ENCODE assay signal across 22 cellular contexts in genomic region chr1:8460784-8461183, GRCh38.
A peak's percentile ranks its signal among the peaks of the same experiment; 100 is the strongest.
DNase-seq lines count a peak whose midpoint lies in the region; ATAC-seq, FAIRE-seq and TF ChIP-seq lines count a peak whose summit lies in the region.
"Had no signal": no experiment of that assay in that cellular context is flagged by ENCODE, and none has a peak within 500 bp of the region (broad histone marks: within the 10 kb centered on the region; RNA-seq: fewer than 3 reads in every experiment).

No MANE protein-coding gene starts in this region.

- peak overlapping the region; percentile 19; the same call in 1 of the 2 replicates for H3K4ac ChIP-seq in IMR-90 (ENCODE audit: low read depth, low read length)

- H3K9me1 ChIP-seq in IMR-90 (ENCODE audit: insufficient read depth, low read length), result peaks cover 31% of the 10 kb centered on the region

- H4K20me1 ChIP-seq in IMR-90 (ENCODE audit: insufficient read depth, low read length), result peaks cover 13% of the 10 kb centered on the region

- ATAC-seq in IMR-90 (ENCODE audit: low read depth) (no peak), upper lobe of right lung (no peak), GM18907 (IDR thresholded peaks at IDR 0.05; ENCODE audit: unreplicated experiment) (no peak), GM19397 (IDR thresholded peaks at IDR 0.05; ENCODE audit: unreplicated experiment) (no peak), HG02840 (IDR thresholded peaks at IDR 0.05; ENCODE audit: low FRiP score, unreplicated experiment) (no peak)
- ATAC-seq: activated T-helper 17 cell treated with anti-CD3 and anti-CD28 coated beads, Interleukin-2, amount 50 U/mL, for 72 hours; left ventricle myocardium superior; pancreas; stimulated activated naive B cell treated with anti-CD40 and anti-IgM and Interleukin-4, amounts not matched to agents 10 μg/mL and 1 μg/mL and 100 μg/mL, for 72 hours had no signal

- dilution Hi-C loops in IMR-90 (cut with HindIII; ENCODE audit: low sequenced_read_pairs, unreplicated experiment), result no loop called here

- no peak overlapping the region for H3K9ac ChIP-seq in IMR-90 (ENCODE audit: low read depth, low read length)
- H3K9ac ChIP-seq: KMS-11 had no signal

- H2AK9ac ChIP-seq in IMR-90 (replicated peaks; ENCODE audit: low read depth, low read length, poor library complexity), result no peak overlapping the region

- POLR2A ChIA-PET in IMR-90 (lab: Charles Lee; ENCODE audit: unreplicated experiment), result interaction anchor here (0.5 kb wide), 1 partner anchor 22 kb away, joined by 10 read pairs; no protein-coding TSS in a partner anchor

- peaks cover 39 to 76% of the 10 kb centered on the region in 2 experiments for H3K79me1 ChIP-seq in IMR-90 (ENCODE audit: low read depth in 1 of 2, low read length in 2 of 2)

- in situ Hi-C loops in IMR-90 (cut with MboI; ENCODE audit: low sequenced_read_pairs), result no loop called here

- no TSS peak for BruUV-seq in IMR-90 (replicated peaks; lab: Mats Ljungman, UMichigan)

- peaks cover 2% of the 10 kb centered on the region for H3K36me3 ChIP-seq in IMR-90 (ENCODE audit: control insufficient read depth, insufficient read depth, low read length)
- H3K36me3 ChIP-seq in upper lobe of right lung, result no peaks in the 10 kb centered on the region
- H3K36me3 ChIP-seq: pancreas, right atrium auricular region had no signal

- H2BK20ac ChIP-seq in IMR-90 (ENCODE audit: low read depth, low read length), result no peak overlapping the region

- H3K4me3 ChIP-seq in IMR-90 (ENCODE audit: insufficient read depth, low read depth, low read length), result no peak overlapping the region
- H3K4me3 ChIP-seq in upper lobe of right lung, result no peak overlapping the region
- H3K4me3 ChIP-seq: pancreas, right atrium auricular region, testis had no signal

- no peak for TF ChIP-seq POLR2A in IMR-90 (IDR thresholded peaks at IDR 0.05; ENCODE audit: low read depth, low read length)

- peak overlapping the region; percentile 72 for H2AK5ac ChIP-seq in IMR-90 (ENCODE audit: low read depth, low read length)

- CTCF ChIA-PET in IMR-90 (lab: Yijun Ruan, JAX), result no interaction called here

- no peaks in the 10 kb centered on the region for H3K27me3 ChIP-seq in IMR-90 (ENCODE audit: control insufficient read depth, insufficient read depth, low read length)
- no peaks in the 10 kb centered on the region for H3K27me3 ChIP-seq in upper lobe of right lung
- H3K27me3 ChIP-seq: pancreas, right atrium auricular region, testis had no signal

- H3K9me3 ChIP-seq in IMR-90 (ENCODE audit: control insufficient read depth, insufficient read depth, low read length), result no peaks in the 10 kb centered on the region
- no peaks in the 10 kb centered on the region for H3K9me3 ChIP-seq in upper lobe of right lung
- H3K9me3 ChIP-seq: pancreas, right atrium auricular region, testis had no signal

- no peak overlapping the region; the same call in 2 of the 3 replicates for H2BK15ac ChIP-seq in IMR-90 (ENCODE audit: low read depth, low read length)

- peak overlapping the region; percentile 44; the same call in 1 of the 2 replicates for H3K23ac ChIP-seq in IMR-90 (ENCODE audit: low read depth, low read length)

- H2BK5ac ChIP-seq in IMR-90 (ENCODE audit: low read depth, low read length, poor library complexity, severe bottlenecking), result no peak overlapping the region

- H3K27ac ChIP-seq in IMR-90 (ENCODE audit: insufficient read depth, low read length) (no peak overlapping the region), VCaP (peak overlapping the region; percentile 95), upper lobe of right lung (peak overlapping the region; percentile 81)
- H3K27ac ChIP-seq: KMS-11, pancreas, RWPE1, WERI-Rb-1 had no signal

- peak; percentile 13 for FAIRE-seq in islet of Langerhans (lab: Jason Lieb, UNC)
- FAIRE-seq: pancreas had no signal

- no peak overlapping the region; the same call in 1 of the 2 replicates for H4K91ac ChIP-seq in IMR-90 (ENCODE audit: insufficient read depth, low read depth, low read length)

- H4K5ac ChIP-seq in IMR-90 (ENCODE audit: low read depth, low read length), result peak overlapping the region; percentile 30; the same call in 1 of the 2 replicates

- peak overlapping the region; percentile 17; the same call in 1 of the 2 replicates for H3K14ac ChIP-seq in IMR-90 (replicated peaks; ENCODE audit: low read depth, low read length)

- no CpG with 5 or more reads among the region's 5 CpGs for WGBS in IMR-90 (ENCODE audit: extremely low coverage in 2 of 2, insufficient read length in 1 of 2), 2 experiments

- peaks cover 40% of the 10 kb centered on the region for H3K4me1 ChIP-seq in IMR-90 (ENCODE audit: control insufficient read depth, insufficient read depth, low read length)
- peaks cover 83% of the 10 kb centered on the region for H3K4me1 ChIP-seq in upper lobe of right lung

- no peak overlapping the region for H3K4me2 ChIP-seq in IMR-90 (ENCODE audit: low read depth, low read length)
- H3K4me2 ChIP-seq: KMS-11 had no signal

- H3K56ac ChIP-seq in IMR-90 (ENCODE audit: extremely low read depth, insufficient read depth, low read length), result no peak overlapping the region

- H2BK120ac ChIP-seq in IMR-90 (ENCODE audit: low read depth, low read length), result 0 out of 2 replicates have a peak overlapping the region, but pooled peaks have one; percentile 10

- intact Hi-C loops in IMR-90 (cut with micrococcal nuclease) (loop anchor here (10.0 kb wide), 2 partner anchors 354 to 394 kb away; partner anchors contain the start of gene RERE), upper lobe of right lung (cut with DNase I) (no loop called here)

- TF ChIP-seq CTCF in IMR-90 (conservative IDR thresholded peaks at IDR 0.05; ENCODE audit: low read depth, low read length) (no peak), VCaP (conservative IDR thresholded peaks at IDR 0.05) (no peak), upper lobe of right lung (IDR thresholded peaks at IDR 0.05) (no peak)

- no peak overlapping the region for H2AFZ ChIP-seq in IMR-90 (replicated peaks; ENCODE audit: low read length, poor library complexity)

- H4K8ac ChIP-seq in IMR-90 (ENCODE audit: low read depth in 2 of 2, low read length in 2 of 2), result peak overlapping the region in 1 of 2 experiments; percentile 15; a peak in 1 of 4 replicates

- H3K18ac ChIP-seq in IMR-90 (ENCODE audit: low read depth, low read length), result peak overlapping the region; percentile 33; the same call in 1 of the 2 replicates

- DNase-seq in IMR-90 (no peak), upper lobe of right lung (no peak)
- DNase-seq: activated CD8-positive, alpha-beta memory T cell treated with anti-CD3 and anti-CD28 coated beads, Interleukin-2, amount 50 U/mL, for 4 hours; effector CD4-positive, alpha-beta T cell; HFFc6; left ventricle myocardium superior; NCI-H187; pancreas; stimulated activated CD4-positive, alpha-beta T cell treated with anti-CD3 and anti-CD28 coated beads, Interleukin-12 subunit alpha, Interleukin-12 subunit beta, amount 100 ng/mL, for 4 hours; stimulated activated CD4-positive, alpha-beta T cell treated with anti-CD3 and anti-CD28 coated beads, Interleukin-4, amount 100 ng/mL, for 24 hours; stimulated activated naive B cell treated with anti-CD40 and anti-IgM and Interleukin-4, amounts not matched to agents 10 μg/mL and 1 μg/mL and 100 μg/mL, for 72 hours; testis; WERI-Rb-1 had no signal

- no peak for TF ChIP-seq RAD21 in IMR-90 (IDR thresholded peaks at IDR 0.05; ENCODE audit: low read length)

TF ChIP-seq in IMR-90, 13 proteins besides CTCF, POLR2A, EP300 and RAD21:
- TF ChIP-seq RCOR1 (IDR thresholded peaks at IDR 0.05; ENCODE audit: insufficient replicate concordance, low read length), result no peak
- no peak for TF ChIP-seq NFE2L2 (IDR thresholded peaks at IDR 0.05; ENCODE audit: low read depth, low read length)
- no peak for TF ChIP-seq CEBPB (IDR thresholded peaks at IDR 0.05; ENCODE audit: low read depth, low read length)
- TF ChIP-seq, protein P1, sequence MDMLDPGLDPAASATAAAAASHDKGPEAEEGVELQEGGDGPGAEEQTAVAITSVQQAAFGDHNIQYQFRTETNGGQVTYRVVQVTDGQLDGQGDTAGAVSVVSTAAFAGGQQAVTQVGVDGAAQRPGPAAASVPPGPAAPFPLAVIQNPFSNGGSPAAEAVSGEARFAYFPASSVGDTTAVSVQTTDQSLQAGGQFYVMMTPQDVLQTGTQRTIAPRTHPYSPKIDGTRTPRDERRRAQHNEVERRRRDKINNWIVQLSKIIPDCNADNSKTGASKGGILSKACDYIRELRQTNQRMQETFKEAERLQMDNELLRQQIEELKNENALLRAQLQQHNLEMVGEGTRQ (IDR thresholded peaks at IDR 0.05; ENCODE audit: low read depth, low read length), result no peak
- TF ChIP-seq, protein P2, sequence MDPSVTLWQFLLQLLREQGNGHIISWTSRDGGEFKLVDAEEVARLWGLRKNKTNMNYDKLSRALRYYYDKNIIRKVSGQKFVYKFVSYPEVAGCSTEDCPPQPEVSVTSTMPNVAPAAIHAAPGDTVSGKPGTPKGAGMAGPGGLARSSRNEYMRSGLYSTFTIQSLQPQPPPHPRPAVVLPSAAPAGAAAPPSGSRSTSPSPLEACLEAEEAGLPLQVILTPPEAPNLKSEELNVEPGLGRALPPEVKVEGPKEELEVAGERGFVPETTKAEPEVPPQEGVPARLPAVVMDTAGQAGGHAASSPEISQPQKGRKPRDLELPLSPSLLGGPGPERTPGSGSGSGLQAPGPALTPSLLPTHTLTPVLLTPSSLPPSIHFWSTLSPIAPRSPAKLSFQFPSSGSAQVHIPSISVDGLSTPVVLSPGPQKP (IDR thresholded peaks at IDR 0.05; ENCODE audit: borderline replicate concordance, low read depth, low read length), result no peak
- TF ChIP-seq FOS (IDR thresholded peaks at IDR 0.05; ENCODE audit: low read depth, low read length), result no peak
- TF ChIP-seq MAZ (IDR thresholded peaks at IDR 0.05; ENCODE audit: borderline replicate concordance, low read depth, low read length), result no peak
- TF ChIP-seq BHLHE40 (IDR thresholded peaks at IDR 0.05; ENCODE audit: low read depth, low read length), result no peak
- no peak for TF ChIP-seq CHD1 (IDR thresholded peaks at IDR 0.05; ENCODE audit: low read depth, low read length)
- TF ChIP-seq SMC3 (IDR thresholded peaks at IDR 0.05; ENCODE audit: low read depth, low read length), result no peak
- no peak for TF ChIP-seq RFX5 (IDR thresholded peaks at IDR 0.05; ENCODE audit: low read depth, low read length)
- no peak for TF ChIP-seq MXI1 (IDR thresholded peaks at IDR 0.05; ENCODE audit: borderline replicate concordance, low read depth, low read length)
- TF ChIP-seq MAFK (IDR thresholded peaks at IDR 0.05; ENCODE audit: low read depth, low read length), result no peak
